ENCODE assay signal across 19 cellular contexts in the genomic region with DNA sequence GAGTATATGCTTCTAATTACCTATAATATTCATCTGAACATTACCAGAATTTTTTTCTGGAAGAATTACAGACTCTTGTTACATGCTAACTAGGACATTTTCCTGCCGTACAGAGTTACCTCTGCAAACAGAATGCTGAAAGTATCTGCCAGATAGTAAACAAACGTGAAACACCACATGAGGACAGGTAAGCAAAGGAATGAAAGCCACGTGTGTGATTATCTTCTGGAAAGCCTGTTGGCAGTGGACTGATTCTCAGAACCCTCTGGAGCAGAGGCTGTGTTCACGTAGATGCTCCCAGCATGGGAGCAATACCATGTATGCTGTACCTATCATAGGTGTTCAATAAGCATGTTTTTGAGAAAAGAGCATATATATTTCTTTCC.
DNase-seq lines count a peak whose midpoint lies in the region; ATAC-seq and TF ChIP-seq lines count a peak whose summit lies in the region.
"Had no signal": no experiment of that assay in that cellular context is flagged by ENCODE, and none has a peak within 500 bp of the region (broad histone marks: within the 10 kb centered on the region; RNA-seq: fewer than 3 reads in every experiment).

No MANE protein-coding gene starts in this region.

- TF ChIP-seq POLR2A in prostate gland (IDR thresholded peaks at IDR 0.05) = no peak

- no peaks in the 10 kb centered on the region for H3K9me3 ChIP-seq in prostate gland
- H3K9me3 ChIP-seq: heart left ventricle, neutrophil had no signal

- H3K27ac ChIP-seq in C4-2B (peak overlapping the region; percentile 57; the same call in 1 of the 2 replicates), brain microvascular endothelial cell (peak overlapping the region; percentile 77), prostate gland (peak overlapping the region; percentile 46 to 66)
- H3K27ac ChIP-seq: epithelial cell of prostate, neutrophil had no signal

- no peak overlapping the region for H3K4me3 ChIP-seq in LNCaP clone FGC (ENCODE audit: low read depth, low read length)
- H3K4me3 ChIP-seq in brain microvascular endothelial cell (ENCODE audit: low read depth, low read length) = no peak overlapping the region
- no peak overlapping the region for H3K4me3 ChIP-seq in prostate gland
- H3K4me3 ChIP-seq: heart left ventricle, K562 had no signal

- no peak for TF ChIP-seq CTCF in C4-2B (conservative IDR thresholded peaks at IDR 0.05)
- no peak for TF ChIP-seq CTCF in LNCaP clone FGC (IDR thresholded peaks at IDR 0.05; ENCODE audit: control insufficient read depth, extremely low read depth, insufficient read depth)
- no peak for TF ChIP-seq CTCF in brain microvascular endothelial cell (IDR thresholded peaks at IDR 0.05; ENCODE audit: low read depth, low read length, missing control alignments)
- no peak for TF ChIP-seq CTCF in prostate gland (IDR thresholded peaks at IDR 0.05)

- peaks cover 5% of the 10 kb centered on the region for H3K4me1 ChIP-seq in prostate gland (replicated peaks)

- H3K27me3 ChIP-seq in brain microvascular endothelial cell (replicated peaks) = no peaks in the 10 kb centered on the region
- no peaks in the 10 kb centered on the region for H3K27me3 ChIP-seq in prostate gland (replicated peaks; ENCODE audit: insufficient read depth)
- H3K27me3 ChIP-seq: heart left ventricle, neutrophil had no signal

- no peak for ATAC-seq in GM18519 (IDR thresholded peaks at IDR 0.05; ENCODE audit: low FRiP score, unreplicated experiment)
- ATAC-seq in GM21825 (IDR thresholded peaks at IDR 0.05; ENCODE audit: unreplicated experiment) = no peak
- ATAC-seq: activated CD8-positive, alpha-beta T cell treated with anti-CD3 and anti-CD28 coated beads, Interleukin-2, amount 10 ng/mL, durations not matched to agents 7 days and 5 days; K562 had no signal

- DNase-seq in LNCaP clone FGC (ENCODE audit: low read depth) (peak; percentile 93), brain microvascular endothelial cell (no peak), prostate gland (ENCODE audit: low spot score) (peak; percentile 64), HPDE6-E6E7 (ENCODE audit: extremely low spot score) (no peak)
- DNase-seq: activated CD4-positive, CD25-positive, alpha-beta regulatory T cell treated with anti-CD3 and anti-CD28 coated beads, Interleukin-2, amount 50 U/mL, for 72 hours; activated CD8-positive, alpha-beta T cell treated with anti-CD3 and anti-CD28 coated beads, Interleukin-2, amount 10 ng/mL, durations not matched to agents 7 days and 5 days; activated effector memory CD4-positive, alpha-beta T cell treated with anti-CD3 and anti-CD28 coated beads, Interleukin-2, amount 50 U/mL, for 16 hours; activated naive CD8-positive, alpha-beta T cell treated with anti-CD3 and anti-CD28 coated beads, Interleukin-2, amount 10 ng/mL, durations not matched to agents 7 days and 5 days; activated T-cell treated with anti-CD3 and anti-CD28 coated beads for 4 hours; heart left ventricle; NCI-H1436 treated with DMSO at 0.1 percent for 48 hours; NCI-H526 treated with DMSO at 0.1 percent for 48 hours; stimulated activated CD4-positive, alpha-beta T cell treated with anti-CD3 and anti-CD28 coated beads, Interleukin-2, amount 100 ng/mL, for 24 hours had no signal

- H3K36me3 ChIP-seq in brain microvascular endothelial cell (replicated peaks) (no peaks in the 10 kb centered on the region), prostate gland (no peaks in the 10 kb centered on the region)
- H3K36me3 ChIP-seq: heart left ventricle, neutrophil had no signal

- WGBS in prostate gland = 39% methylated on average over 4 of the region's 4 CpGs

- intact Hi-C loops in prostate gland (cut with DNase I) = no loop called here

- in situ Hi-C loops in brain microvascular endothelial cell (cut with HindIII; ENCODE audit: low pct_ligation_motif_present, low sequenced_read_pairs) = no loop called here

Comparison
In these comparisons a context has a peak if more than half of its experiments do, and no peak if none do; other contexts are left out.
1. DNase-seq: peak in LNCaP clone FGC (single experiment) and prostate gland (single experiment); none in brain microvascular endothelial cell (single experiment) and HPDE6-E6E7 (single experiment).
2. Peak in every context shown above with its lines, with median percentiles within 50 percentile points of each other: H3K27ac ChIP-seq.